10 cellular contexts compared by ENCODE assay signal in the genomic region with DNA sequence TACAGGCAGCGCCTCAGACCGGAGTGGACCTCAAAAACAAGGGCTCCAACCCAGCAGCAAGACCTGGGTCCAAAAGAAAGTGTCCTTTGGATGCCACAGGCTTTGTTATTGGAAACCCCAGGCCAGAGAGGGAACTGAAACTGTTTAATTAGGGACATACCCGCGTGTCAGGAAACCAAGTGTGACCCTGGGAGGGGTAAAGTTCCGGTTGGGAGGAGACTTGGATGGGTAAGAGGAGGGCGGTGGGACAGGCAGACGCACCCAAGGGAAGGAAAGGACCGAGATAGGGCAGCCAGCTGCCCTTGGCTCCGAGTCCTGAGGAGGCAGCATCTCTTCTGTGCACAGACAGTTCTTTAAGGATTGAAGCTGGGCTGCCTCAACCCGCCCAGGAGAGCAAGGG.
DNase-seq lines count a peak whose midpoint lies in the region; ATAC-seq and TF ChIP-seq lines count a peak whose summit lies in the region.
"Had no signal": no experiment of that assay in that cellular context is flagged by ENCODE, and none has a peak within 500 bp of the region (broad histone marks: within the 10 kb centered on the region; RNA-seq: fewer than 3 reads in every experiment).

No MANE protein-coding gene starts in this region.

- H3K27ac ChIP-seq in endodermal cell (ENCODE audit: low read depth, low read length) (no peak overlapping the region), substantia nigra (ENCODE audit: low read depth, low read length, poor library complexity, severe bottlenecking) (no peak overlapping the region)

- H3K9me3 ChIP-seq in endodermal cell (ENCODE audit: control insufficient read depth, low read length), result no peaks in the 10 kb centered on the region

- no peak overlapping the region for H3K27ac Mint-ChIP-seq in endodermal cell

- H3K36me3 ChIP-seq in endodermal cell (ENCODE audit: control insufficient read depth, insufficient read depth, low read length), result no peaks in the 10 kb centered on the region

- H3K4me1 Mint-ChIP-seq in endodermal cell, result no peaks in the 10 kb centered on the region

- H3K27me3 ChIP-seq in endodermal cell (ENCODE audit: control insufficient read depth, insufficient read depth, low read length, poor library complexity, severe bottlenecking), result no peaks in the 10 kb centered on the region

- H3K9ac ChIP-seq in endodermal cell (ENCODE audit: extremely low read depth, low read length, poor library complexity, severe bottlenecking), result no peak overlapping the region

- no peak overlapping the region for H3K4me3 Mint-ChIP-seq in endodermal cell

- no peaks in the 10 kb centered on the region for H3K4me1 ChIP-seq in endodermal cell (ENCODE audit: control insufficient read depth, insufficient read depth, low read length)

- H3K4me3 ChIP-seq in endodermal cell (ENCODE audit: low read length), result no peak overlapping the region

- TF ChIP-seq CTCF in endodermal cell (conservative IDR thresholded peaks at IDR 0.05), result no peak

- no peaks in the 10 kb centered on the region for H3K9me3 Mint-ChIP-seq in endodermal cell

- H3K27me3 Mint-ChIP-seq in endodermal cell (ENCODE audit: insufficient read depth), result peaks cover 2% of the 10 kb centered on the region

- H3K36me3 Mint-ChIP-seq in endodermal cell (ENCODE audit: low read depth), result no peaks in the 10 kb centered on the region

- ATAC-seq in GM18502 (IDR thresholded peaks at IDR 0.05; ENCODE audit: poor library complexity, unreplicated experiment) (peak; percentile 94), GM21423 (IDR thresholded peaks at IDR 0.05; ENCODE audit: unreplicated experiment) (peak; percentile 88), HG03342 (IDR thresholded peaks at IDR 0.05; ENCODE audit: unreplicated experiment) (peak; percentile 90)

- DNase-seq in germinal center (ENCODE audit: low spot score) (peak; percentile 14), endodermal cell (no peak), NCI-H128 (lab: John Stamatoyannopoulos, UW; ENCODE audit: unreplicated experiment) (no peak), substantia nigra (lab: John Stamatoyannopoulos, UW) (no peak)
- DNase-seq in stimulated activated CD4-positive, alpha-beta T cell treated with anti-CD3 and anti-CD28 coated beads, Interleukin-2, amount 100 ng/mL, for 48 hours, result no peak
- DNase-seq: activated T-cell treated with anti-CD3 and anti-CD28 coated beads, Interleukin-2, amount 50 U/mL, for 1 hour; SHP77 treated with DMSO at 0.1 percent for 48 hours had no signal

- 83 to 93% methylated on average over 8 to 10 of the region's 10 CpGs for WGBS in endodermal cell (ENCODE audit: insufficient coverage in 1 of 2, insufficient read length in 1 of 2), 2 experiments
